14 cellular contexts compared by ENCODE assay signal in the genomic region with DNA sequence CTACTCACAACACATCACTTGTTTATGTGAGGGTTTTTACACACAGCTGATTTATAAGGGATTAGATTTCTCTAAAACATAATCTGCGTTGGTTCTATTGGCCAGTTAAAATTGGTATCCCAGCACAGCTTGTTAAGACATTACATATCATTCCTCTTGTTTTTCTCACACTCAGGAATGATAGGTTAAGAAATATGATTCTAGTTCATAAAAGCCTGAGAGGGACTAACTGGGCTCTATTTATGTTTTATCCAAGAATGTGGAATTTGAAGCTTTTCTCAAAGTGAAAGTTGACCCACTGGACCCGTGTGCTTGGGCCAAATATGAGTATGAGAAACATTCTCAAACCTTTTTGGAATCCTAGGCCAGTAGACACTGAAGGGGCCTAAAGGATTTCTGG.
DNase-seq lines count a peak whose midpoint lies in the region; ATAC-seq, FAIRE-seq and TF ChIP-seq lines count a peak whose summit lies in the region.
"Had no signal": no experiment of that assay in that cellular context is flagged by ENCODE, and none has a peak within 500 bp of the region (broad histone marks: within the 10 kb centered on the region; RNA-seq: fewer than 3 reads in every experiment).

No MANE protein-coding gene starts in this region.

- no peak overlapping the region; the same call in 1 of the 2 replicates for H2BK20ac ChIP-seq in H1 (ENCODE audit: low read length)

- no peaks in the 10 kb centered on the region for H3K27me3 ChIP-seq in Loucy (ENCODE audit: insufficient read depth, low read length, poor library complexity, severe bottlenecking)
- H3K27me3 ChIP-seq in H1 (replicated peaks in 1 of 4; ENCODE audit: control insufficient read depth in 3 of 4, extremely low read depth in 1 of 4, insufficient read depth in 3 of 4, low read length in 3 of 4) = no peaks in the 10 kb centered on the region; a peak in 1 of 7 replicates
- no peaks in the 10 kb centered on the region for H3K27me3 ChIP-seq in neural progenitor cell
- H3K27me3 ChIP-seq in prostate gland (replicated peaks; ENCODE audit: insufficient read depth) = no peaks in the 10 kb centered on the region

- no peaks in the 10 kb centered on the region for H3K23me2 ChIP-seq in H1 (ENCODE audit: low read depth, low read length)

- 0 out of 2 replicates have a peak overlapping the region, but pooled peaks have one; percentile 61 for H2BK5ac ChIP-seq in H1 (ENCODE audit: low read depth, low read length)

- H2AK5ac ChIP-seq in H1 (ENCODE audit: low read depth, low read length) = no peak overlapping the region

- H3K9me2 ChIP-seq in Loucy (replicated peaks; ENCODE audit: low read depth, low read length) = no peaks in the 10 kb centered on the region

- no peak for FAIRE-seq in H1 (lab: Jason Lieb, UNC)
- FAIRE-seq: keratinocyte had no signal

- H4K20me1 ChIP-seq in Loucy (ENCODE audit: insufficient read depth, low read length, poor library complexity, severe bottlenecking) = no peaks in the 10 kb centered on the region
- H4K20me1 ChIP-seq in H1 (replicated peaks in 1 of 2; ENCODE audit: control insufficient read depth in 1 of 2, insufficient read depth in 2 of 2, low read length in 2 of 2) = no peaks in the 10 kb centered on the region
- no peaks in the 10 kb centered on the region for H4K20me1 ChIP-seq in neural progenitor cell (ENCODE audit: low read depth)

- H3K9ac ChIP-seq in Loucy (ENCODE audit: low read depth, low read length, poor library complexity, severe bottlenecking) (no peak overlapping the region), H1 (replicated peaks in 1 of 4; ENCODE audit: extremely low read depth in 1 of 4, low read depth in 3 of 4, low read length in 3 of 4) (no peak overlapping the region), neural progenitor cell (no peak overlapping the region)

- H2AFZ ChIP-seq in Loucy (ENCODE audit: low read length) = 0 out of 2 replicates have a peak overlapping the region, but pooled peaks have one; percentile 48
- H2AFZ ChIP-seq in H1 (ENCODE audit: low read length) = no peak overlapping the region
- H2AFZ ChIP-seq in neural progenitor cell (replicated peaks) = peak overlapping the region; percentile 60

- H3K9me3 Mint-ChIP-seq in neural progenitor cell = no peaks in the 10 kb centered on the region
- H3K9me3 Mint-ChIP-seq: activated B cell treated with CpG ODN at 0.5 μM for 24 hours; effector memory CD8-positive, alpha-beta T cell; T-cell had no signal

- POLR2A ChIA-PET in H1 (lab: Charles Lee; ENCODE audit: partially characterized antibody) = no interaction called here

- H3K4me1 ChIP-seq in Loucy (ENCODE audit: insufficient read depth, low read length, poor library complexity, severe bottlenecking) = peaks cover 9% of the 10 kb centered on the region
- peaks cover 8 to 35% (median 16%) of the 10 kb centered on the region in 4 experiments; a peak in 6 of 7 replicates for H3K4me1 ChIP-seq in H1 (replicated peaks in 1 of 4; ENCODE audit: control insufficient read depth in 3 of 4, insufficient read depth in 4 of 4, low read length in 3 of 4)
- H3K4me1 ChIP-seq in neural progenitor cell = peaks cover 43% of the 10 kb centered on the region
- H3K4me1 ChIP-seq in prostate gland (replicated peaks) = no peaks in the 10 kb centered on the region

- no peaks in the 10 kb centered on the region for H3F3A ChIP-seq in Loucy (ENCODE audit: low read depth)
- peaks cover 41% of the 10 kb centered on the region for H3F3A ChIP-seq in neural progenitor cell (ENCODE audit: low read depth)

- no peak overlapping the region for H3K4ac ChIP-seq in H1 (replicated peaks; ENCODE audit: insufficient read length, low read depth, low read length)

- TF ChIP-seq EP300 in H1 (IDR thresholded peaks at IDR 0.05; ENCODE audit: borderline replicate concordance in 1 of 2, low read depth in 2 of 2, low read length in 2 of 2) = no peak

- TF ChIP-seq POLR2A in H1 (IDR thresholded peaks at IDR 0.05; ENCODE audit: control extremely low read depth in 1 of 2, low read depth in 2 of 2, low read length in 2 of 2) (no peak), prostate gland (IDR thresholded peaks at IDR 0.05) (no peak)

- TF ChIP-seq RAD21 in H1 (IDR thresholded peaks at IDR 0.05 in 1 of 2, conservative IDR thresholded peaks at IDR 0.05 in 1 of 2; ENCODE audit: low read depth in 2 of 2, low read length in 2 of 2) = no peak

- H3K4me2 ChIP-seq in Loucy (ENCODE audit: low read depth, low read length, poor library complexity, severe bottlenecking) (no peak overlapping the region), H1 (ENCODE audit: insufficient read depth in 1 of 2, low read depth in 2 of 2, low read length in 2 of 2) (no peak overlapping the region), neural progenitor cell (no peak overlapping the region)

- peak overlapping the region; percentile 67 for H2BK120ac ChIP-seq in H1 (replicated peaks; ENCODE audit: low read depth, low read length)

- peaks cover 3% of the 10 kb centered on the region for H3K27me3 Mint-ChIP-seq in neural progenitor cell (ENCODE audit: insufficient read depth, low read depth)

- peak overlapping the region; percentile 32 for H3K27ac Mint-ChIP-seq in neural progenitor cell
- H3K27ac Mint-ChIP-seq: activated B cell treated with CpG ODN at 0.5 μM for 24 hours; effector memory CD8-positive, alpha-beta T cell; T-cell had no signal

- no peak overlapping the region for H3K27ac ChIP-seq in H1 (ENCODE audit: low read depth, low read length)
- H3K27ac ChIP-seq in neural progenitor cell = no peak overlapping the region
- H3K27ac ChIP-seq in prostate gland = no peak overlapping the region
- H3K27ac ChIP-seq: RWPE1 had no signal

- DNase-seq in AG09319 (ENCODE audit: extremely low read depth, low read depth) (peak; percentile 19), H1 (ENCODE audit: low read depth in 1 of 2, low spot score in 2 of 2) (no peak), neural progenitor cell (ENCODE audit: low spot score) (no peak), prostate gland (ENCODE audit: low spot score) (no peak), NCI-H2171 treated with DMSO at 0.1 percent for 48 hours (lab: John Stamatoyannopoulos, UW) (no peak)

- H4K8ac ChIP-seq in H1 (ENCODE audit: extremely low read depth, insufficient read depth, low read length) = no peak overlapping the region

- WGBS in H1 (ENCODE audit: extremely low coverage in 1 of 2, insufficient coverage in 1 of 2, insufficient read length in 1 of 2, insufficient replicate concordance in 2 of 2, low coverage in 1 of 2, low lambda C conversion rate in 2 of 2, missing lambda C conversion rate in 1 of 2), 2 experiments = 81% methylated on average over 2 of the region's 2 CpGs; no CpG with 5 or more reads in 1 of the 2 experiments
- 39% methylated on average over 2 of the region's 2 CpGs for WGBS in prostate gland

- H3K36me3 ChIP-seq in Loucy (ENCODE audit: insufficient read depth, low read length) = no peaks in the 10 kb centered on the region
- no peaks in the 10 kb centered on the region for H3K36me3 ChIP-seq in H1 (ENCODE audit: control insufficient read depth in 2 of 4, insufficient read depth in 4 of 4, low read length in 3 of 4)
- H3K36me3 ChIP-seq in neural progenitor cell = no peaks in the 10 kb centered on the region
- H3K36me3 ChIP-seq in prostate gland = no peaks in the 10 kb centered on the region

- H3K4me3 ChIP-seq in Loucy (ENCODE audit: low read length, poor library complexity, severe bottlenecking) (no peak overlapping the region), H1 (ENCODE audit: extremely low read depth in 1 of 4, insufficient read depth in 2 of 4, low read depth in 3 of 4, low read length in 4 of 4) (no peak overlapping the region), neural progenitor cell (no peak overlapping the region), prostate gland (no peak overlapping the region)
- H3K4me3 ChIP-seq: mucosa of descending colon had no signal

- intact Hi-C loops in prostate gland (cut with DNase I) = loop anchor here (2.0 to 10.0 kb wide), 4 partner anchors 63 to 950 kb away; partner anchors contain the start of gene EDN1

- CTCF ChIA-PET in H1 (lab: Charles Lee; ENCODE audit: partially characterized antibody) = interaction anchor here (0.6 to 4.3 kb wide), 33 partner anchors 10 to 950 kb away, joined by 3 to 25 read pairs (median 4); no protein-coding TSS in a partner anchor

- TF ChIP-seq CTCF in AG09319 (IDR thresholded peaks at IDR 0.05; ENCODE audit: low read depth, low read length) = no peak
- TF ChIP-seq CTCF in Loucy (conservative IDR thresholded peaks at IDR 0.05; ENCODE audit: low read length) = no peak
- TF ChIP-seq CTCF in H1 (IDR thresholded peaks at IDR 0.05; ENCODE audit: control extremely low read depth in 1 of 3, insufficient read depth in 1 of 3, low read depth in 1 of 3, low read length in 3 of 3) = no peak
- TF ChIP-seq CTCF in neural progenitor cell (IDR thresholded peaks at IDR 0.05) = no peak
- no peak for TF ChIP-seq CTCF in prostate gland (IDR thresholded peaks at IDR 0.05)

- H2BK12ac ChIP-seq in H1 (ENCODE audit: low read depth, low read length) = no peak overlapping the region

- peak overlapping the region; percentile 32 for H4K91ac ChIP-seq in H1 (replicated peaks; ENCODE audit: insufficient read length, low read length)

- no peak overlapping the region for H2BK15ac ChIP-seq in H1 (ENCODE audit: low read length)

- H3K4me1 Mint-ChIP-seq in neural progenitor cell = peaks cover 60% of the 10 kb centered on the region
- H3K4me1 Mint-ChIP-seq: activated B cell treated with CpG ODN at 0.5 μM for 24 hours had no signal

- no peaks in the 10 kb centered on the region for H3K9me3 ChIP-seq in Loucy (ENCODE audit: insufficient read depth, low read depth, low read length)
- H3K9me3 ChIP-seq in H1 (ENCODE audit: insufficient read depth in 2 of 2, low read depth in 1 of 2, low read length in 1 of 2) = no peaks in the 10 kb centered on the region
- no peaks in the 10 kb centered on the region for H3K9me3 ChIP-seq in neural progenitor cell (ENCODE audit: low read depth)
- no peaks in the 10 kb centered on the region for H3K9me3 ChIP-seq in prostate gland
- H3K9me3 ChIP-seq: mucosa of descending colon had no signal

- ATAC-seq in HG02884 (IDR thresholded peaks at IDR 0.05; ENCODE audit: unreplicated experiment) (no peak), HG02840 (IDR thresholded peaks at IDR 0.05; ENCODE audit: low FRiP score, unreplicated experiment) (no peak)

- no peaks in the 10 kb centered on the region for H3K79me1 ChIP-seq in H1 (ENCODE audit: low read depth, low read length)

- H3K23ac ChIP-seq in H1 (ENCODE audit: insufficient read length) = no peak overlapping the region

- H3K36me3 Mint-ChIP-seq in neural progenitor cell = no peaks in the 10 kb centered on the region
- H3K36me3 Mint-ChIP-seq: T-cell had no signal

- H3K4me3 Mint-ChIP-seq in neural progenitor cell = peak overlapping the region; percentile 27
- H3K4me3 Mint-ChIP-seq: activated B cell treated with CpG ODN at 0.5 μM for 24 hours; effector memory CD8-positive, alpha-beta T cell; T-cell had no signal

- H3K56ac ChIP-seq in H1 (replicated peaks; ENCODE audit: insufficient read length, low read depth, low read length) = no peak overlapping the region

- no peak overlapping the region for H4K5ac ChIP-seq in H1 (ENCODE audit: insufficient read length, low read depth, low read length)

- H3K14ac ChIP-seq in H1 (ENCODE audit: insufficient read length) = no peak overlapping the region

- H3K79me2 ChIP-seq in Loucy (ENCODE audit: insufficient read depth, low read length) (no peaks in the 10 kb centered on the region), H1 (ENCODE audit: control insufficient read depth in 1 of 2, insufficient read depth in 2 of 2, low read length in 2 of 2) (no peaks in the 10 kb centered on the region), neural progenitor cell (ENCODE audit: low read depth) (no peaks in the 10 kb centered on the region)

- no peak overlapping the region for H3K18ac ChIP-seq in H1 (ENCODE audit: extremely low read depth, low read length)
